Comparison of ENCODE assay signal across 18 cellular contexts in the genomic region with DNA sequence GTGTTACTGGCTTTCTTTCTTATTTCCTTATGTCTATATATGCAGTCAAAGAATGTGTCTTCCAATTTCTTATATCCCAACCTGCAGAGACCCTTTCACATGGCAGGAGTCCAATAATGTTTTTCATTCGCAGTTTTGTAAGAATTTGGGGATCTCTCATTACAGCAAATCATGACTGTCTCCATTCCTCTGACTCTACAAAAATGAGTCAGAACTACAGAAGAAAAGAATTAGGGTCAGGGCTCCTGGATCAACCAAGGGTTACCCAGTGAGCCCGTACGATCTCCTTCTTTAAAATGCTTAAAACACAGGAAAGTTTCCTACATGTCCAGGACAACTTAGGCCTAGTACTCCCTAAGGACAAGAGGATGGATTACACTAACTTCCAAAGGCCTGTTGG. TPM values are rescaled to one million over a fixed set of nuclear protein-coding genes. Genes with fewer than 3 reads are reported as not detected.
DNase-seq lines count a peak whose midpoint lies in the region; TF ChIP-seq lines count a peak whose summit lies in the region.
"Had no signal": no experiment of that assay in that cellular context is flagged by ENCODE, and none has a peak within 500 bp of the region (broad histone marks: within the 10 kb centered on the region; RNA-seq: fewer than 3 reads in every experiment).

No MANE protein-coding gene starts in this region.

- H3F3A ChIP-seq in GM23248 (ENCODE audit: insufficient read depth) = peaks cover 12% of the 10 kb centered on the region

- in situ Hi-C loops in GM23248 (cut with MboI) = no loop called here
- in situ Hi-C loops in G401 (cut with HindIII; ENCODE audit: low sequenced_read_pairs) = no loop called here

- H3K27ac ChIP-seq in GM23248 = no peak overlapping the region
- H3K27ac ChIP-seq in HUES64 (ENCODE audit: low read depth, low read length) = peak overlapping the region; percentile 36; the same call in 1 of the 2 replicates
- H3K27ac ChIP-seq: 22Rv1, BLaER1, C4-2B had no signal

- H3K27me3 ChIP-seq in GM23248 (replicated peaks; ENCODE audit: insufficient read depth) = no peaks in the 10 kb centered on the region
- H3K27me3 ChIP-seq in HUES64 (ENCODE audit: insufficient read depth, low read length) = 0 out of 2 replicates have a peak, but pooled peaks cover 4% of the 10 kb centered on the region
- H3K27me3 ChIP-seq: BLaER1 had no signal

- WGBS in GM23248 (ENCODE audit: low coverage in 1 of 2, low lambda C conversion rate in 2 of 2, missing lambda C conversion rate in 2 of 2), 2 experiments = 26 to 35% methylated on average over 3 of the region's 3 CpGs
- WGBS in HUES64 = 82% methylated on average over 3 of the region's 3 CpGs

- H3K4me3 ChIP-seq in GM23248 (no peak overlapping the region), HUES64 (ENCODE audit: low read length) (no peak overlapping the region), fibroblast of mammary gland (ENCODE audit: control insufficient read depth, low read depth, low read length) (no peak overlapping the region)
- H3K4me3 ChIP-seq: BLaER1, HAP-1 had no signal

- H3K9me3 Mint-ChIP-seq in type B pancreatic cell = peaks cover 5% of the 10 kb centered on the region
- H3K9me3 Mint-ChIP-seq: CD4-positive, alpha-beta T cell; HFFc6 had no signal

- H3K36me3 Mint-ChIP-seq in type B pancreatic cell = peaks cover 3% of the 10 kb centered on the region
- H3K36me3 Mint-ChIP-seq: CD8-positive, alpha-beta memory T cell had no signal

- H3K27me3 Mint-ChIP-seq in type B pancreatic cell = no peaks in the 10 kb centered on the region

- peaks cover 18% of the 10 kb centered on the region for H3K4me1 ChIP-seq in GM23248 (ENCODE audit: insufficient read depth)
- H3K4me1 ChIP-seq in HUES64 (ENCODE audit: insufficient read depth, low read length) = peaks cover 20% of the 10 kb centered on the region
- H3K4me1 ChIP-seq: HAP-1 had no signal

- no peak overlapping the region for H3K4me3 Mint-ChIP-seq in type B pancreatic cell
- H3K4me3 Mint-ChIP-seq: B cell; CD4-positive, alpha-beta T cell; CD8-positive, alpha-beta memory T cell; HFFc6 had no signal

- no peaks in the 10 kb centered on the region for H3K36me3 ChIP-seq in GM23248 (ENCODE audit: low read depth)
- H3K36me3 ChIP-seq in HUES64 (ENCODE audit: insufficient read depth, low read length) = no peaks in the 10 kb centered on the region
- H3K36me3 ChIP-seq: BLaER1, HAP-1 had no signal

- peak overlapping the region; percentile 3 for H3K27ac Mint-ChIP-seq in type B pancreatic cell
- H3K27ac Mint-ChIP-seq: B cell; CD4-positive, alpha-beta T cell; CD8-positive, alpha-beta memory T cell; HFFc6 had no signal

- no peak overlapping the region for H3K9ac ChIP-seq in GM23248
- no peak overlapping the region for H3K9ac ChIP-seq in HUES64 (ENCODE audit: low read depth, low read length)
- H3K9ac ChIP-seq: BLaER1 had no signal

- no peaks in the 10 kb centered on the region for H3K9me3 ChIP-seq in GM23248 (ENCODE audit: low read depth)
- no peaks in the 10 kb centered on the region for H3K9me3 ChIP-seq in HUES64 (ENCODE audit: insufficient read depth, low read depth, low read length)
- H3K9me3 ChIP-seq: BLaER1, HAP-1 had no signal

- TF ChIP-seq CTCF in fibroblast of mammary gland (conservative IDR thresholded peaks at IDR 0.05; ENCODE audit: control insufficient read depth, insufficient read depth, low read depth, low read length) (no peak), type B pancreatic cell (conservative IDR thresholded peaks at IDR 0.05) (no peak)

- H3K9me2 ChIP-seq in GM23248 (ENCODE audit: insufficient read depth) = no peaks in the 10 kb centered on the region

- H2AFZ ChIP-seq in GM23248 = no peak overlapping the region

- H3K4me1 Mint-ChIP-seq in type B pancreatic cell (ENCODE audit: unreplicated experiment) = peaks cover 47% of the 10 kb centered on the region
- H3K4me1 Mint-ChIP-seq: B cell; CD8-positive, alpha-beta memory T cell had no signal

- no peaks in the 10 kb centered on the region for H4K20me1 ChIP-seq in GM23248 (ENCODE audit: insufficient read depth)
- H4K20me1 ChIP-seq: BLaER1 had no signal

- DNase-seq in GM23248 (peak; percentile 61), fibroblast of mammary gland (ENCODE audit: low read depth) (peak; percentile 21), type B pancreatic cell (ENCODE audit: extremely low spot score, unreplicated experiment) (no peak), NCI-H2029 (lab: John Stamatoyannopoulos, UW) (no peak), G401 (ENCODE audit: low spot score) (no peak)
- no peak for DNase-seq in stimulated activated CD4-positive, alpha-beta T cell treated with anti-CD3 and anti-CD28 coated beads, Interleukin-4, amount 100 ng/mL, for 4 hours
- DNase-seq: CD4-positive, alpha-beta T cell; CD8-positive, alpha-beta memory T cell; DMS 273 treated with DMSO at 0.1 percent for 48 hours; DMS79; EL; HFFc6 had no signal

- no peaks in the 10 kb centered on the region for H3K79me2 ChIP-seq in GM23248 (ENCODE audit: insufficient read depth)

- H3K4me2 ChIP-seq in GM23248 (ENCODE audit: unreplicated experiment) = no peak overlapping the region
- H3K4me2 ChIP-seq: BLaER1 had no signal

RNA-seq across cellular contexts. Expression of gene RPUSD4, which starts 42.2 kb away (rescaled TPM):
- total RNA-seq in GM23248 (2014; rRNA removed; shearing (Covaris generic)) = 21.3 and 25.4 TPM in 2 replicates
- polyA plus RNA-seq in GM23248 (2016; fragmentation: Nextera tagmentation; extraction: Ambion mirVana) = 12.0 and 12.1 TPM in 2 replicates
- polyA plus RNA-seq in HUES64 (2013, experiment 1 of 2) = 28.6 TPM
- 25.2 TPM for polyA plus RNA-seq in HUES64 (2013, experiment 2 of 2)
- 25.3 and 41.7 TPM in 2 replicates for total RNA-seq in type B pancreatic cell (ENCODE audit: low replicate concordance)
- 33.1 and 45.4 TPM in 2 replicates for total RNA-seq in G401 (2014; rRNA removed; shearing (Covaris generic))

RNA-seq across cellular contexts. Expression of gene FAM118B, which starts 42.3 kb away (rescaled TPM):
- total RNA-seq in GM23248 (2014; rRNA removed; shearing (Covaris generic)) = 23.1 and 25.4 TPM in 2 replicates
- 29.5 and 30.5 TPM in 2 replicates for polyA plus RNA-seq in GM23248 (2016; fragmentation: Nextera tagmentation; extraction: Ambion mirVana)
- 40.3 TPM for polyA plus RNA-seq in HUES64 (2013, experiment 1 of 2)
- polyA plus RNA-seq in HUES64 (2013, experiment 2 of 2) = 39.9 TPM
- total RNA-seq in type B pancreatic cell (ENCODE audit: low replicate concordance) = 20.2 and 24.8 TPM in 2 replicates
- 33.4 and 64.3 TPM in 2 replicates for total RNA-seq in G401 (2014; rRNA removed; shearing (Covaris generic))

Comparison
In these comparisons a context has a peak if more than half of its experiments do, and no peak if none do; other contexts are left out.
1. DNase-seq: peak in GM23248 (single experiment) and fibroblast of mammary gland (single experiment); none in type B pancreatic cell (single experiment), NCI-H2029 (single experiment), stimulated activated CD4-positive, alpha-beta T cell treated with anti-CD3 and anti-CD28 coated beads, Interleukin-4, amount 100 ng/mL, for 4 hours (0 of 2) and G401 (single experiment).